Comparison of ENCODE assay signal across 19 cellular contexts in the genomic region with DNA sequence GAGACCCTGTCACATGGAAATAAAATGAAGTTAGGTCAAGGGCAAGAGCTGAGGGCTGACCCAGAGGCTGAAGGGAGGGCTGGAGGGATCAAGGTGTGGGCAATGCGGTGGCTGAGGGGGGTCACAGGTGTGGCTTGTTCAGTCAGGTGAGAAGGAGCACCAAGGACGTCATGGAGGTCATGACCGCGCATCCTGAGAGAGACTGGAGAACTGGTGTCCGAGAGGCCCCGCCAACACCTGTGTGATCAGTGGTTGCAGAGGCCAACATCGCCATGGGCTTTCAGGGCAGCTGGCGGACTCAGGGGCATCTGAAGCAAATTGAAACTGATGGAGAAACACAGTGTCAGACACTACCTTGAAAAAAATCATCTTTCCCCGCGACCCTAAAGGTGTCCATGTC. TPM values are rescaled to one million over a fixed set of nuclear protein-coding genes. Genes with fewer than 3 reads are reported as not detected.
A peak's percentile ranks its signal among the peaks of the same experiment; 100 is the strongest.
DNase-seq lines count a peak whose midpoint lies in the region; ATAC-seq and TF ChIP-seq lines count a peak whose summit lies in the region.
"Had no signal": no experiment of that assay in that cellular context is flagged by ENCODE, and none has a peak within 500 bp of the region (broad histone marks: within the 10 kb centered on the region; RNA-seq: fewer than 3 reads in every experiment).

No MANE protein-coding gene starts in this region.

- POLR2A ChIA-PET in OCI-LY7 (lab: Charles Lee): no interaction called here

- H3K4me3 Mint-ChIP-seq in dendritic cell treated with granulocyte-macrophage colony-stimulating factor and Interleukin-4, amounts not matched to agents 40 ng/mL and 50 ng/mL, for 4 days: no peak overlapping the region
- no peak overlapping the region for H3K4me3 Mint-ChIP-seq in stimulated activated effector memory CD8-positive, alpha-beta T cell treated with anti-CD3 and anti-CD28 coated beads, Interleukin-12 subunit alpha, Interleukin-12 subunit beta, amount 100 ng/mL, for 72 hours
- no peak overlapping the region for H3K4me3 Mint-ChIP-seq in natural killer cell treated with Interleukin-12 subunit alpha and Interleukin-12 subunit beta and Interleukin-15 and Interleukin-18, amount 100 ng/mL, for 72 hours
- H3K4me3 Mint-ChIP-seq: B cell; CD4-positive, CD25-positive, alpha-beta regulatory T cell had no signal

- H3K9me3 Mint-ChIP-seq in dendritic cell treated with granulocyte-macrophage colony-stimulating factor and Interleukin-4, amounts not matched to agents 40 ng/mL and 50 ng/mL, for 4 days: no peaks in the 10 kb centered on the region
- H3K9me3 Mint-ChIP-seq in stimulated activated effector memory CD8-positive, alpha-beta T cell treated with anti-CD3 and anti-CD28 coated beads, Interleukin-12 subunit alpha, Interleukin-12 subunit beta, amount 100 ng/mL, for 72 hours: no peaks in the 10 kb centered on the region
- H3K9me3 Mint-ChIP-seq in natural killer cell treated with Interleukin-12 subunit alpha and Interleukin-12 subunit beta and Interleukin-15 and Interleukin-18, amount 100 ng/mL, for 72 hours: no peaks in the 10 kb centered on the region
- H3K9me3 Mint-ChIP-seq: CD4-positive, CD25-positive, alpha-beta regulatory T cell had no signal

- H3K79me2 ChIP-seq in OCI-LY7 (ENCODE audit: insufficient read depth, low read depth, low read length): no peaks in the 10 kb centered on the region

- TF ChIP-seq RAD21 in Ishikawa (IDR thresholded peaks at IDR 0.05; ENCODE audit: low read depth): no peak

- H4K20me1 ChIP-seq in BLaER1 (no peaks in the 10 kb centered on the region), OCI-LY7 (ENCODE audit: insufficient read depth, low read length) (no peaks in the 10 kb centered on the region)

- no peak overlapping the region for H3K4me3 ChIP-seq in BLaER1
- H3K4me3 ChIP-seq in OCI-LY7 (ENCODE audit: low read depth, low read length, poor library complexity, severe bottlenecking): no peak overlapping the region
- H3K4me3 ChIP-seq: MG63, SJCRH30 had no signal

- H3K27ac ChIP-seq in BLaER1 (no peak overlapping the region), OCI-LY7 (ENCODE audit: low read depth, low read length, poor library complexity, severe bottlenecking) (no peak overlapping the region)
- H3K27ac ChIP-seq: SJCRH30 had no signal

- H3K9me3 ChIP-seq in BLaER1: no peaks in the 10 kb centered on the region
- H3K9me3 ChIP-seq in OCI-LY7 (ENCODE audit: low read length): no peaks in the 10 kb centered on the region
- H3K9me3 ChIP-seq: MG63, SJCRH30 had no signal

- H3K27me3 Mint-ChIP-seq in dendritic cell treated with granulocyte-macrophage colony-stimulating factor and Interleukin-4, amounts not matched to agents 40 ng/mL and 50 ng/mL, for 4 days: peaks cover 3% of the 10 kb centered on the region
- H3K27me3 Mint-ChIP-seq in natural killer cell treated with Interleukin-12 subunit alpha and Interleukin-12 subunit beta and Interleukin-15 and Interleukin-18, amount 100 ng/mL, for 72 hours: no peaks in the 10 kb centered on the region

- CTCF ChIA-PET in OCI-LY7 (lab: Charles Lee; ENCODE audit: unreplicated experiment): no interaction called here

- H3K36me3 ChIP-seq in BLaER1 (no peaks in the 10 kb centered on the region), OCI-LY7 (ENCODE audit: insufficient read depth, low read length) (no peaks in the 10 kb centered on the region)
- H3K36me3 ChIP-seq: MG63, SJCRH30 had no signal

- H3K36me3 Mint-ChIP-seq in dendritic cell treated with granulocyte-macrophage colony-stimulating factor and Interleukin-4, amounts not matched to agents 40 ng/mL and 50 ng/mL, for 4 days (ENCODE audit: low read depth): no peaks in the 10 kb centered on the region
- H3K36me3 Mint-ChIP-seq in stimulated activated effector memory CD8-positive, alpha-beta T cell treated with anti-CD3 and anti-CD28 coated beads, Interleukin-12 subunit alpha, Interleukin-12 subunit beta, amount 100 ng/mL, for 72 hours: no peaks in the 10 kb centered on the region
- H3K36me3 Mint-ChIP-seq in natural killer cell treated with Interleukin-12 subunit alpha and Interleukin-12 subunit beta and Interleukin-15 and Interleukin-18, amount 100 ng/mL, for 72 hours: no peaks in the 10 kb centered on the region
- H3K36me3 Mint-ChIP-seq: CD4-positive, CD25-positive, alpha-beta regulatory T cell had no signal

- ATAC-seq in stimulated activated effector memory CD8-positive, alpha-beta T cell treated with anti-CD3 and anti-CD28 coated beads, Interleukin-12 subunit alpha, Interleukin-12 subunit beta, amount 100 ng/mL, for 72 hours: no peak
- ATAC-seq in natural killer cell treated with Interleukin-12 subunit alpha and Interleukin-12 subunit beta and Interleukin-15 and Interleukin-18, amount 100 ng/mL, for 72 hours: no peak

- H3K4me1 Mint-ChIP-seq in dendritic cell treated with granulocyte-macrophage colony-stimulating factor and Interleukin-4, amounts not matched to agents 40 ng/mL and 50 ng/mL, for 4 days (ENCODE audit: low read depth): peaks cover 67% of the 10 kb centered on the region
- H3K4me1 Mint-ChIP-seq in stimulated activated effector memory CD8-positive, alpha-beta T cell treated with anti-CD3 and anti-CD28 coated beads, Interleukin-12 subunit alpha, Interleukin-12 subunit beta, amount 100 ng/mL, for 72 hours: peaks cover 23% of the 10 kb centered on the region
- peaks cover 0 to 8% of the 10 kb centered on the region in 2 donors for H3K4me1 Mint-ChIP-seq in natural killer cell treated with Interleukin-12 subunit alpha and Interleukin-12 subunit beta and Interleukin-15 and Interleukin-18, amount 100 ng/mL, for 72 hours (ENCODE audit: low read depth in 2 of 2)
- H3K4me1 Mint-ChIP-seq: B cell had no signal

- no peak for DNase-seq in stimulated activated effector memory CD8-positive, alpha-beta T cell treated with anti-CD3 and anti-CD28 coated beads, Interleukin-12 subunit alpha, Interleukin-12 subunit beta, amount 100 ng/mL, for 72 hours (ENCODE audit: low spot score in 2 of 2)
- DNase-seq in natural killer cell treated with Interleukin-12 subunit alpha and Interleukin-12 subunit beta and Interleukin-15 and Interleukin-18, amount 100 ng/mL, for 72 hours (ENCODE audit: low spot score): no peak
- DNase-seq in stimulated activated naive CD4-positive, alpha-beta T cell (lab: John Stamatoyannopoulos, UW): no peak
- DNase-seq in OCI-LY7 (ENCODE audit: low spot score): no peak
- DNase-seq: CD4-positive, CD25-positive, alpha-beta regulatory T cell; H7; Kasumi-1; MG63; NCI-H1048; NCI-H1417 treated with DMSO at 0.1 percent for 48 hours; NCI-H187; NCI-H446; NCI-H526 had no signal

- intact Hi-C loops in dendritic cell treated with granulocyte-macrophage colony-stimulating factor and Interleukin-4, amounts not matched to agents 40 ng/mL and 50 ng/mL, for 4 days (cut with micrococcal nuclease): loop anchor here (10.0 kb wide), 1 partner anchor 501 kb away; no protein-coding TSS in a partner anchor
- intact Hi-C loops in OCI-LY7 (cut with micrococcal nuclease; ENCODE audit: unreplicated experiment): no loop called here

- H2AFZ ChIP-seq in OCI-LY7 (ENCODE audit: low read length): no peak overlapping the region

- H3K4me2 ChIP-seq in BLaER1 (peak overlapping the region; percentile 57), OCI-LY7 (ENCODE audit: low read length) (no peak overlapping the region)

- H3K4me1 ChIP-seq in BLaER1: peaks cover 20% of the 10 kb centered on the region
- no peaks in the 10 kb centered on the region for H3K4me1 ChIP-seq in OCI-LY7 (ENCODE audit: insufficient read depth, low read length, poor library complexity, severe bottlenecking)

- no peak for TF ChIP-seq EP300 in Ishikawa (IDR thresholded peaks at IDR 0.05; ENCODE audit: borderline replicate concordance)

- no TSS peak for BruUV-seq in OCI-LY7 (replicated peaks; lab: Mats Ljungman, UMichigan)

- H3K27me3 ChIP-seq in BLaER1: no peaks in the 10 kb centered on the region
- H3K27me3 ChIP-seq: MG63, SJCRH30 had no signal

- H3K9ac ChIP-seq in BLaER1: no peak overlapping the region

- no peaks in the 10 kb centered on the region for H3K9me2 ChIP-seq in OCI-LY7 (ENCODE audit: insufficient read depth, low read length)

- peak overlapping the region; percentile 82 for H3K27ac Mint-ChIP-seq in dendritic cell treated with granulocyte-macrophage colony-stimulating factor and Interleukin-4, amounts not matched to agents 40 ng/mL and 50 ng/mL, for 4 days
- H3K27ac Mint-ChIP-seq in stimulated activated effector memory CD8-positive, alpha-beta T cell treated with anti-CD3 and anti-CD28 coated beads, Interleukin-12 subunit alpha, Interleukin-12 subunit beta, amount 100 ng/mL, for 72 hours: peak overlapping the region; percentile 54
- no peak overlapping the region for H3K27ac Mint-ChIP-seq in natural killer cell treated with Interleukin-12 subunit alpha and Interleukin-12 subunit beta and Interleukin-15 and Interleukin-18, amount 100 ng/mL, for 72 hours
- H3K27ac Mint-ChIP-seq: B cell had no signal

- TF ChIP-seq CTCF in OCI-LY7 (conservative IDR thresholded peaks at IDR 0.05; ENCODE audit: low read length): no peak

TF ChIP-seq in Ishikawa, 13 proteins besides CTCF, POLR2A, EP300 and RAD21:
- TF ChIP-seq USF1 (IDR thresholded peaks at IDR 0.05) (no peak), MAX (IDR thresholded peaks at IDR 0.05) (0 out of 2 replicates have a peak, but pooled peaks have one; percentile 4)

RNA-seq across cellular contexts. Expression of gene TOGARAM2, which starts 13.0 kb away (rescaled TPM):
- total RNA-seq in natural killer cell treated with Interleukin-12 subunit alpha and Interleukin-12 subunit beta and Interleukin-15 and Interleukin-18, amount 100 ng/mL, for 72 hours: 1 to 10 TPM; 6.8 to 7.7 TPM
- 0.03 and 1.6 TPM in 2 replicates for total RNA-seq in OCI-LY7 (2014; rRNA removed; shearing (Covaris generic))
- total RNA-seq in OCI-LY7 (2022): not detected in 2 replicates
- total RNA-seq: PC-3 had no signal

Comparison
In these comparisons a context has a peak if more than half of its experiments do, and no peak if none do; other contexts are left out.
1. H3K27ac Mint-ChIP-seq: peak in dendritic cell treated with granulocyte-macrophage colony-stimulating factor and Interleukin-4, amounts not matched to agents 40 ng/mL and 50 ng/mL, for 4 days (single experiment) and stimulated activated effector memory CD8-positive, alpha-beta T cell treated with anti-CD3 and anti-CD28 coated beads, Interleukin-12 subunit alpha, Interleukin-12 subunit beta, amount 100 ng/mL, for 72 hours (single experiment); none in natural killer cell treated with Interleukin-12 subunit alpha and Interleukin-12 subunit beta and Interleukin-15 and Interleukin-18, amount 100 ng/mL, for 72 hours (0 of 2).